In the genomic region with DNA sequence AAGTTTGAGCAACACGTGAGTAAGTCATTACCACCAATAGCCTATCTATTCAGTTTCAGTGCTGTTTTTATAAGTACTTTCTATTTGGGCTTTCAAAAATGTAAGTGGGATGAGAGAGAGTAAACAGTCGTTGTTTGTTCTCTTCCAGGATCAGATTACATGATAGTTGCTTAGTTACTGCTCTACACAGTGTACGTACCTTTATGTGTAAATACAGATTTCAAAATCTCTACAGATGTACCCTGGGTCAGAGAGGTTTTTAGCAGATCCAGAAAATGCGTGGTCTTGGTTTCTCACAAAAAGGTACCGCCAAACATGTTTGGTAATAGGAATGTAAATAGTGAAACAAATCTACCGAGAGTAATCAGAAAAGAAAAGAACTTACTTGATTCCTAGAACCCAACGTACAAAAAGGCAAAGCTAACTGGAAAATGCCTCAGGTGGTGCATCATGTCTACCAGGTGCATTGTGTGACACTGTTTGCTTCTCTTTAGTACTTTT, we compare ENCODE assay signal across 1 cellular context.
TF ChIP-seq lines count a peak whose summit lies in the region.

No MANE protein-coding gene starts in this region.

TF ChIP-seq in HepG2, 621 proteins besides CTCF, POLR2A, EP300 and RAD21 (continued from another document and continues in another):
- TF ChIP-seq, protein P1, sequence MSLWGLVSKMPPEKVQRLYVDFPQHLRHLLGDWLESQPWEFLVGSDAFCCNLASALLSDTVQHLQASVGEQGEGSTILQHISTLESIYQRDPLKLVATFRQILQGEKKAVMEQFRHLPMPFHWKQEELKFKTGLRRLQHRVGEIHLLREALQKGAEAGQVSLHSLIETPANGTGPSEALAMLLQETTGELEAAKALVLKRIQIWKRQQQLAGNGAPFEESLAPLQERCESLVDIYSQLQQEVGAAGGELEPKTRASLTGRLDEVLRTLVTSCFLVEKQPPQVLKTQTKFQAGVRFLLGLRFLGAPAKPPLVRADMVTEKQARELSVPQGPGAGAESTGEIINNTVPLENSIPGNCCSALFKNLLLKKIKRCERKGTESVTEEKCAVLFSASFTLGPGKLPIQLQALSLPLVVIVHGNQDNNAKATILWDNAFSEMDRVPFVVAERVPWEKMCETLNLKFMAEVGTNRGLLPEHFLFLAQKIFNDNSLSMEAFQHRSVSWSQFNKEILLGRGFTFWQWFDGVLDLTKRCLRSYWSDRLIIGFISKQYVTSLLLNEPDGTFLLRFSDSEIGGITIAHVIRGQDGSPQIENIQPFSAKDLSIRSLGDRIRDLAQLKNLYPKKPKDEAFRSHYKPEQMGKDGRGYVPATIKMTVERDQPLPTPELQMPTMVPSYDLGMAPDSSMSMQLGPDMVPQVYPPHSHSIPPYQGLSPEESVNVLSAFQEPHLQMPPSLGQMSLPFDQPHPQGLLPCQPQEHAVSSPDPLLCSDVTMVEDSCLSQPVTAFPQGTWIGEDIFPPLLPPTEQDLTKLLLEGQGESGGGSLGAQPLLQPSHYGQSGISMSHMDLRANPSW (CRISPR knock-in tag; IDR thresholded peaks at IDR 0.05; ENCODE audit: borderline replicate concordance) = peak; percentile 55; the same call in 1 of the 2 replicates
- TF ChIP-seq MATR3 (CRISPR knock-in tag; IDR thresholded peaks at IDR 0.05) (no peak), CEBPB (IDR thresholded peaks at IDR 0.05; ENCODE audit: borderline replicate concordance, low read depth, low read length) (peak; percentile 70; the same call in 1 of the 2 replicates), ZNF496 (CRISPR knock-in tag; IDR thresholded peaks at IDR 0.05; ENCODE audit: insufficient replicate concordance) (no peak), RFX1 (IDR thresholded peaks at IDR 0.05) (peak; percentile 77), KLF6 (CRISPR knock-in tag; IDR thresholded peaks at IDR 0.05) (0 out of 2 replicates have a peak, but pooled peaks have one; percentile 20), TBL1XR1 (IDR thresholded peaks at IDR 0.05; ENCODE audit: borderline replicate concordance, low read length, partially characterized antibody) (peak; percentile 76), GLI4 (CRISPR knock-in tag; IDR thresholded peaks at IDR 0.05; ENCODE audit: borderline replicate concordance) (no peak), ZFP62 (CRISPR knock-in tag; IDR thresholded peaks at IDR 0.05) (no peak), REPIN1 (CRISPR knock-in tag; IDR thresholded peaks at IDR 0.05; ENCODE audit: borderline replicate concordance, low read depth) (no peak), NONO (IDR thresholded peaks at IDR 0.05) (no peak), NONO (CRISPR knock-in tag; conservative IDR thresholded peaks at IDR 0.05) (0 out of 2 replicates have a peak, but pooled peaks have one; percentile 53), U2AF2 (IDR thresholded peaks at IDR 0.05; ENCODE audit: low read depth, low read length) (no peak), TBP (CRISPR knock-in tag; IDR thresholded peaks at IDR 0.05) (no peak), NKX3-1 (CRISPR knock-in tag; IDR thresholded peaks at IDR 0.05) (0 out of 2 replicates have a peak, but pooled peaks have one; percentile 44), FOXP1 (IDR thresholded peaks at IDR 0.05) (peak; percentile 78), FOXP1 (CRISPR knock-in tag; IDR thresholded peaks at IDR 0.05) (peak; percentile 91), MEF2D (CRISPR knock-in tag; IDR thresholded peaks at IDR 0.05) (peak; percentile 59; the same call in 1 of the 2 replicates), SMC3 (IDR thresholded peaks at IDR 0.05; ENCODE audit: low read length) (no peak; the same call in 1 of the 2 replicates), ZNF577 (CRISPR knock-in tag; IDR thresholded peaks at IDR 0.05; ENCODE audit: borderline replicate concordance, low read depth) (no peak), MIER3 (CRISPR knock-in tag; IDR thresholded peaks at IDR 0.05; ENCODE audit: borderline replicate concordance) (peak; percentile 83; the same call in 1 of the 2 replicates), ZNF431 (CRISPR knock-in tag; IDR thresholded peaks at IDR 0.05; ENCODE audit: borderline replicate concordance, low read depth) (no peak), GABPA (IDR thresholded peaks at IDR 0.05; ENCODE audit: low read depth, low read length) (no peak), GABPA (CRISPR knock-in tag; IDR thresholded peaks at IDR 0.05; ENCODE audit: low read depth) (peak; percentile 10; the same call in 1 of the 2 replicates), POGZ (CRISPR knock-in tag; IDR thresholded peaks at IDR 0.05) (peak; percentile 82), HOXA3 (CRISPR knock-in tag; IDR thresholded peaks at IDR 0.05) (no peak)
- TF ChIP-seq, protein P2, sequence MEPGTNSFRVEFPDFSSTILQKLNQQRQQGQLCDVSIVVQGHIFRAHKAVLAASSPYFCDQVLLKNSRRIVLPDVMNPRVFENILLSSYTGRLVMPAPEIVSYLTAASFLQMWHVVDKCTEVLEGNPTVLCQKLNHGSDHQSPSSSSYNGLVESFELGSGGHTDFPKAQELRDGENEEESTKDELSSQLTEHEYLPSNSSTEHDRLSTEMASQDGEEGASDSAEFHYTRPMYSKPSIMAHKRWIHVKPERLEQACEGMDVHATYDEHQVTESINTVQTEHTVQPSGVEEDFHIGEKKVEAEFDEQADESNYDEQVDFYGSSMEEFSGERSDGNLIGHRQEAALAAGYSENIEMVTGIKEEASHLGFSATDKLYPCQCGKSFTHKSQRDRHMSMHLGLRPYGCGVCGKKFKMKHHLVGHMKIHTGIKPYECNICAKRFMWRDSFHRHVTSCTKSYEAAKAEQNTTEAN (CRISPR knock-in tag; conservative IDR thresholded peaks at IDR 0.05) = 0 out of 2 replicates have a peak, but pooled peaks have one; percentile 16
- TF ChIP-seq, protein P3, sequence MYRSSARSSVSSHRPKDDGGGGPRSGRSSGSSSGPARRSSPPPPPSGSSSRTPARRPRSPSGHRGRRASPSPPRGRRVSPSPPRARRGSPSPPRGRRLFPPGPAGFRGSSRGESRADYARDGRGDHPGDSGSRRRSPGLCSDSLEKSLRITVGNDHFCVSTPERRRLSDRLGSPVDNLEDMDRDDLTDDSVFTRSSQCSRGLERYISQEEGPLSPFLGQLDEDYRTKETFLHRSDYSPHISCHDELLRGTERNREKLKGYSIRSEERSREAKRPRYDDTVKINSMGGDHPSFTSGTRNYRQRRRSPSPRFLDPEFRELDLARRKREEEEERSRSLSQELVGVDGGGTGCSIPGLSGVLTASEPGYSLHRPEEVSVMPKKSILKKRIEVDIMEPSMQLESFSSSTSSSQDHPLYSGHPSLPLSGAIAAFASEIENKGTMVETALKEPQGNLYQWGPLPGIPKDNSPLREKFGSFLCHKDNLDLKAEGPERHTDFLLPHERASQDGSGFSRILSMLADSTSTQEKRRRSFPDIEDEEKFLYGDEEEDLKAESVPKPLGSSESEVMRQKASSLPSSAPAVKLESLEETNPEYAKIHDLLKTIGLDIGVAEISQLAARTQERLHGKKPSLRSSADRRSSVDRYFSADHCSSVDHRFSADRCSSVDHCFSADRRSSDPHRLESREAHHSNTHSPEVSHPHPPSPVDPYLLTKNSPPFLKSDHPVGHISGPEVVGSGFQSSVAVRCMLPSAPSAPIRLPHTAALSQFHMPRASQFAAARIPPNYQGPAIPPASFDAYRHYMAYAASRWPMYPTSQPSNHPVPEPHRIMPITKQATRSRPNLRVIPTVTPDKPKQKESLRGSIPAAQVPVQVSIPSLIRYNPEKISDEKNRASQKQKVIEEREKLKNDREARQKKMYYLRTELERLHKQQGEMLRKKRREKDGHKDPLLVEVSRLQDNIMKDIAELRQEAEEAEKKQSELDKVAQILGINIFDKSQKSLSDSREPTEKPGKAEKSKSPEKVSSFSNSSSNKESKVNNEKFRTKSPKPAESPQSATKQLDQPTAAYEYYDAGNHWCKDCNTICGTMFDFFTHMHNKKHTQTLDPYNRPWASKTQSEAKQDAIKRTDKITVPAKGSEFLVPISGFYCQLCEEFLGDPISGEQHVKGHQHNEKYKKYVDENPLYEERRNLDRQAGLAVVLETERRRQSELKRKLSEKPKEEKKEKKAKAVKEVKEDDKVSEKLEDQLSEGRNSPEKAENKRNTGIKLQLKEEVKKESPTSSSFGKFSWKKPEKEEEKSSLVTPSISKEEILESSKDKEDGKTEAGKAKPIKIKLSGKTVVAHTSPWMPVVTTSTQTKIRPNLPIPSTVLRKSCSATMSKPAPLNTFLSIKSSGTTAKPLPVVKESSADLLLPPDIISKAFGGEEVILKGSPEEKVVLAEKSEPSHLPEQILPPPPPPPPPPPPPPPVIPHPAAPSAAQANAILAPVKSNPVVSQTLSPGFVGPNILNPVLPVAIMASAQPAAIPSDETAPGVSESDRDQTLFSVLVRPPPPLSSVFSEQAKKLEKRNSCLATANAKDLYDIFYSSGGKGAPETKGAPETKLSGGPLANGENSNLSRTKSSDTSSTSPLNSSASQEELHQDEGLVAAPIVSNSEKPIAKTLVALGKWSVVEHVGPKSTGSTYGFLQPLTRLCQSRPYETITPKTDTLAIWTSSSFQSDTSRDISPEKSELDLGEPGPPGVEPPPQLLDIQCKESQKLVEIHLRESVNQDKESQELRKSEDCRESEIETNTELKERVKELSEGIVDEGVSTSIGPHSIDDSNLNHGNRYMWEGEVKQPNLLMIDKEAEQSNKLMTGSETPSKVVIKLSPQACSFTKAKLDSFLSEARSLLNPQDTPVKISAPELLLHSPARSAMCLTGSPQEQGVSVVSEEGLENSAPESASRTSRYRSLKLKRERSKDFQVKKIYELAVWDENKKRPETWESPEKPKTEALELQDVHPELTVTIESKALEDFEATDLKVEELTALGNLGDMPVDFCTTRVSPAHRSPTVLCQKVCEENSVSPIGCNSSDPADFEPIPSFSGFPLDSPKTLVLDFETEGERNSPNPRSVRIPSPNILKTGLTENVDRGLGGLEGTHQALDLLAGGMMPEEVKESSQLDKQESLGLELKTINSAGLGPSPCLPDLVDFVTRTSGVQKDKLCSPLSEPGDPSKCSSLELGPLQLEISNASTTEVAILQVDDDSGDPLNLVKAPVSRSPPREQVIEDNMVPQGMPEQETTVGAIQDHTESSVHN (CRISPR knock-in tag; IDR thresholded peaks at IDR 0.05) = no peak
- TF ChIP-seq, protein P4, sequence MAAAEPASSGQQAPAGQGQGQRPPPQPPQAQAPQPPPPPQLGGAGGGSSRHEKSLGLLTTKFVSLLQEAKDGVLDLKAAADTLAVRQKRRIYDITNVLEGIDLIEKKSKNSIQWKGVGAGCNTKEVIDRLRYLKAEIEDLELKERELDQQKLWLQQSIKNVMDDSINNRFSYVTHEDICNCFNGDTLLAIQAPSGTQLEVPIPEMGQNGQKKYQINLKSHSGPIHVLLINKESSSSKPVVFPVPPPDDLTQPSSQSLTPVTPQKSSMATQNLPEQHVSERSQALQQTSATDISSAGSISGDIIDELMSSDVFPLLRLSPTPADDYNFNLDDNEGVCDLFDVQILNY (CRISPR knock-in tag; conservative IDR thresholded peaks at IDR 0.05) = no peak
- TF ChIP-seq, protein P5, sequence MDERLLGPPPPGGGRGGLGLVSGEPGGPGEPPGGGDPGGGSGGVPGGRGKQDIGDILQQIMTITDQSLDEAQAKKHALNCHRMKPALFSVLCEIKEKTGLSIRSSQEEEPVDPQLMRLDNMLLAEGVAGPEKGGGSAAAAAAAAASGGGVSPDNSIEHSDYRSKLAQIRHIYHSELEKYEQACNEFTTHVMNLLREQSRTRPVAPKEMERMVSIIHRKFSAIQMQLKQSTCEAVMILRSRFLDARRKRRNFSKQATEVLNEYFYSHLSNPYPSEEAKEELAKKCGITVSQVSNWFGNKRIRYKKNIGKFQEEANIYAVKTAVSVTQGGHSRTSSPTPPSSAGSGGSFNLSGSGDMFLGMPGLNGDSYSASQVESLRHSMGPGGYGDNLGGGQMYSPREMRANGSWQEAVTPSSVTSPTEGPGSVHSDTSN (CRISPR knock-in tag; IDR thresholded peaks at IDR 0.05) = no peak
- TF ChIP-seq, protein P6, sequence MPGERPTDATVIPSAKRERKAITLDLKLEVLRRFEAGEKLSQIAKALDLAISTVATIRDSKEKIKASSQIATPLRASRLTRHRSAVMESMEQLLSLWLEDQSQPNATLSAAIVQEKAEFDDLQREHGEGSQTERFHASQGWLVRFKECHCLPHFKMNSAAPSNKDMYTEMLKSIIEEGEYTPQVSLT (CRISPR knock-in tag; IDR thresholded peaks at IDR 0.05; ENCODE audit: borderline replicate concordance, low read depth) = no peak
- TF ChIP-seq, protein P7, sequence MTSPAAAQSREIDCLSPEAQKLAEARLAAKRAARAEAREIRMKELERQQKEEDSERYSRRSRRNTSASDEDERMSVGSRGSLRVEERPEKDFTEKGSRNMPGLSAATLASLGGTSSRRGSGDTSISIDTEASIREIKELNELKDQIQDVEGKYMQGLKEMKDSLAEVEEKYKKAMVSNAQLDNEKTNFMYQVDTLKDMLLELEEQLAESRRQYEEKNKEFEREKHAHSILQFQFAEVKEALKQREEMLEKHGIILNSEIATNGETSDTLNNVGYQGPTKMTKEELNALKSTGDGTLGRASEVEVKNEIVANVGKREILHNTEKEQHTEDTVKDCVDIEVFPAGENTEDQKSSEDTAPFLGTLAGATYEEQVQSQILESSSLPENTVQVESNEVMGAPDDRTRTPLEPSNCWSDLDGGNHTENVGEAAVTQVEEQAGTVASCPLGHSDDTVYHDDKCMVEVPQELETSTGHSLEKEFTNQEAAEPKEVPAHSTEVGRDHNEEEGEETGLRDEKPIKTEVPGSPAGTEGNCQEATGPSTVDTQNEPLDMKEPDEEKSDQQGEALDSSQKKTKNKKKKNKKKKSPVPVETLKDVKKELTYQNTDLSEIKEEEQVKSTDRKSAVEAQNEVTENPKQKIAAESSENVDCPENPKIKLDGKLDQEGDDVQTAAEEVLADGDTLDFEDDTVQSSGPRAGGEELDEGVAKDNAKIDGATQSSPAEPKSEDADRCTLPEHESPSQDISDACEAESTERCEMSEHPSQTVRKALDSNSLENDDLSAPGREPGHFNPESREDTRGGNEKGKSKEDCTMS (CRISPR knock-in tag; conservative IDR thresholded peaks at IDR 0.05) = no peak
- TF ChIP-seq, protein P8, sequence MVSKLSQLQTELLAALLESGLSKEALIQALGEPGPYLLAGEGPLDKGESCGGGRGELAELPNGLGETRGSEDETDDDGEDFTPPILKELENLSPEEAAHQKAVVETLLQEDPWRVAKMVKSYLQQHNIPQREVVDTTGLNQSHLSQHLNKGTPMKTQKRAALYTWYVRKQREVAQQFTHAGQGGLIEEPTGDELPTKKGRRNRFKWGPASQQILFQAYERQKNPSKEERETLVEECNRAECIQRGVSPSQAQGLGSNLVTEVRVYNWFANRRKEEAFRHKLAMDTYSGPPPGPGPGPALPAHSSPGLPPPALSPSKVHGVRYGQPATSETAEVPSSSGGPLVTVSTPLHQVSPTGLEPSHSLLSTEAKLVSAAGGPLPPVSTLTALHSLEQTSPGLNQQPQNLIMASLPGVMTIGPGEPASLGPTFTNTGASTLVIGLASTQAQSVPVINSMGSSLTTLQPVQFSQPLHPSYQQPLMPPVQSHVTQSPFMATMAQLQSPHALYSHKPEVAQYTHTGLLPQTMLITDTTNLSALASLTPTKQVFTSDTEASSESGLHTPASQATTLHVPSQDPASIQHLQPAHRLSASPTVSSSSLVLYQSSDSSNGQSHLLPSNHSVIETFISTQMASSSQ (IDR thresholded peaks at IDR 0.05; ENCODE audit: low read depth) = peak; percentile 53; the same call in 1 of the 2 replicates
- TF ChIP-seq, protein P8 (CRISPR knock-in tag; IDR thresholded peaks at IDR 0.05; ENCODE audit: borderline replicate concordance) = no peak; the same call in 1 of the 2 replicates
